In the genomic region with DNA sequence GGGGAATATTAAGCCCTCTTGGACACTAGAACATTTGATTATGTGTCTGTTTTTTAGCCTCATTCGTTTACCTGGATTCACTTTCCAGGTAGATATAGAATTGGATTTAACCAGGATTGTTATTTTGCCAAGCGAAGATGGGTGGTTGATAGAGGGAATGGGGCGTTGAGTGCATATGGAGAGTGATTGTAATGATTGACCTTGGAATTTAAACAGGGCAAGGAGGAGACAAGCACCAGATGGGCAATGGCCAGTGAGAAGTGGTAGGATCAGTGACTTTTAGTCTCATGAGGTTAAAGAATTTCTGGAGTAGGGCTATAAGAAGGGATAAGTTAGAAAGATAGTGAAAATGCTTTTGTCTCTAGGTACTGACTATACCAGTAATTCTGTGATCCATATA, we compare ENCODE assay signal across 14 cellular contexts.
DNase-seq lines count a peak whose midpoint lies in the region; ATAC-seq, FAIRE-seq and TF ChIP-seq lines count a peak whose summit lies in the region.
"Had no signal": no experiment of that assay in that cellular context is flagged by ENCODE, and none has a peak within 500 bp of the region (broad histone marks: within the 10 kb centered on the region; RNA-seq: fewer than 3 reads in every experiment).

No MANE protein-coding gene starts in this region.

- no peak overlapping the region for H4K91ac ChIP-seq in H1 (replicated peaks; ENCODE audit: insufficient read length, low read length)

- H3K27me3 ChIP-seq in HUES48 (ENCODE audit: control insufficient read depth, insufficient read depth, low read length): peaks cover 53% of the 10 kb centered on the region
- peaks cover 6 to 41% (median 28%) of the 10 kb centered on the region in 4 experiments for H3K27me3 ChIP-seq in H1 (replicated peaks in 1 of 4; ENCODE audit: control insufficient read depth in 3 of 4, extremely low read depth in 1 of 4, insufficient read depth in 3 of 4, low read length in 3 of 4)
- H3K27me3 ChIP-seq: BE2C had no signal

- no peak for TF ChIP-seq RAD21 in H1 (IDR thresholded peaks at IDR 0.05 in 1 of 2, conservative IDR thresholded peaks at IDR 0.05 in 1 of 2; ENCODE audit: low read depth in 2 of 2, low read length in 2 of 2)

- H3K4me3 ChIP-seq in HUES48 (ENCODE audit: low read depth, low read length) (peak overlapping the region; percentile 42), H1 (ENCODE audit: extremely low read depth in 1 of 4, insufficient read depth in 2 of 4, low read depth in 3 of 4, low read length in 4 of 4) (peak overlapping the region in 2 of 4 experiments; percentile 12 to 26; a peak in 2 of 8 replicates)
- H3K4me3 ChIP-seq: A549, GM12878 had no signal

- H3K18ac ChIP-seq in H1 (ENCODE audit: extremely low read depth, low read length): no peak overlapping the region

- H2AFZ ChIP-seq in H1 (ENCODE audit: low read length): no peak overlapping the region

- TF ChIP-seq EP300 in H1 (IDR thresholded peaks at IDR 0.05; ENCODE audit: borderline replicate concordance in 1 of 2, low read depth in 2 of 2, low read length in 2 of 2): no peak

- POLR2A ChIA-PET in H1 (lab: Charles Lee; ENCODE audit: partially characterized antibody): interaction anchor here (1.2 kb wide), 1 partner anchor 48 kb away, joined by 3 read pairs; no protein-coding TSS in a partner anchor

- CTCF ChIA-PET in H1 (lab: Charles Lee; ENCODE audit: partially characterized antibody): interaction anchor here (0.6 to 1.2 kb wide), 2 partner anchors 49 to 71 kb away, joined by 3 read pairs; no protein-coding TSS in a partner anchor

- H4K20me1 ChIP-seq in H1 (replicated peaks in 1 of 2; ENCODE audit: control insufficient read depth in 1 of 2, insufficient read depth in 2 of 2, low read length in 2 of 2): no peaks in the 10 kb centered on the region

- WGBS in H1 (ENCODE audit: extremely low coverage in 1 of 2, insufficient coverage in 1 of 2, insufficient read length in 1 of 2, insufficient replicate concordance in 2 of 2, low coverage in 1 of 2, low lambda C conversion rate in 2 of 2, missing lambda C conversion rate in 1 of 2), 2 experiments: 10% methylated on average over 3 of the region's 3 CpGs; no CpG with 5 or more reads in 1 of the 2 experiments

- H4K5ac ChIP-seq in H1 (ENCODE audit: insufficient read length, low read depth, low read length): no peak overlapping the region

- H3K27ac ChIP-seq in HUES48 (ENCODE audit: low read depth, low read length) (peak overlapping the region; percentile 89), H1 (ENCODE audit: low read depth, low read length) (no peak overlapping the region)
- H3K27ac ChIP-seq: A549, C4-2B had no signal

- no peaks in the 10 kb centered on the region for H3K36me3 Mint-ChIP-seq in nephron (ENCODE audit: low read depth)
- H3K36me3 Mint-ChIP-seq in activated T-cell treated with anti-CD3 and anti-CD28 coated beads, Interleukin-2, amount 50 U/mL, for 4 hours (ENCODE audit: insufficient read depth): no peaks in the 10 kb centered on the region
- H3K36me3 Mint-ChIP-seq: CD4-positive, alpha-beta memory T cell had no signal

- no peak overlapping the region for H3K14ac ChIP-seq in H1 (ENCODE audit: insufficient read length)

- H2AK5ac ChIP-seq in H1 (ENCODE audit: low read depth, low read length): 0 out of 2 replicates have a peak overlapping the region, but pooled peaks have one; percentile 60

- peak overlapping the region; percentile 63; the same call in 1 of the 2 replicates for H2BK12ac ChIP-seq in H1 (ENCODE audit: low read depth, low read length)

- DNase-seq in H1 (ENCODE audit: low read depth in 1 of 2, low spot score in 2 of 2): no peak
- no peak for DNase-seq in SHP77 (lab: John Stamatoyannopoulos, UW)
- DNase-seq in activated T-cell treated with anti-CD3 and anti-CD28 coated beads, Interleukin-2, amount 50 U/mL, for 4 hours: no peak
- no peak for DNase-seq in pons (ENCODE audit: low spot score)
- DNase-seq: BE2C; CD4-positive, alpha-beta memory T cell; DMS79 had no signal

- no peak overlapping the region for H4K8ac ChIP-seq in H1 (ENCODE audit: extremely low read depth, insufficient read depth, low read length)

- H3K9me3 Mint-ChIP-seq in nephron: no peaks in the 10 kb centered on the region
- no peaks in the 10 kb centered on the region for H3K9me3 Mint-ChIP-seq in activated T-cell treated with anti-CD3 and anti-CD28 coated beads, Interleukin-2, amount 50 U/mL, for 4 hours

- H2BK120ac ChIP-seq in H1 (replicated peaks; ENCODE audit: low read depth, low read length): no peak overlapping the region

- H2BK20ac ChIP-seq in H1 (ENCODE audit: low read length): 0 out of 2 replicates have a peak overlapping the region, but pooled peaks have one; percentile 44

- H3K4me1 ChIP-seq in HUES48 (ENCODE audit: control insufficient read depth, insufficient read depth, low read length) (peaks cover 71% of the 10 kb centered on the region), H1 (replicated peaks in 1 of 4; ENCODE audit: control insufficient read depth in 3 of 4, insufficient read depth in 4 of 4, low read length in 3 of 4) (peaks cover 3 to 18% (median 11%) of the 10 kb centered on the region in 4 experiments; a peak in 5 of 7 replicates)
- H3K4me1 ChIP-seq: A549, BE2C had no signal

- H3K27ac Mint-ChIP-seq in nephron: peak overlapping the region; percentile 8 to 61 (median 53)
- H3K27ac Mint-ChIP-seq: CD4-positive, alpha-beta memory T cell had no signal

- no peak overlapping the region for H3K4me3 Mint-ChIP-seq in nephron
- H3K4me3 Mint-ChIP-seq in activated T-cell treated with anti-CD3 and anti-CD28 coated beads, Interleukin-2, amount 50 U/mL, for 4 hours: no peak overlapping the region
- H3K4me3 Mint-ChIP-seq: CD4-positive, alpha-beta memory T cell had no signal

- H3K23ac ChIP-seq in H1 (ENCODE audit: insufficient read length): no peak overlapping the region

- no peak for ATAC-seq in HG02763 (IDR thresholded peaks at IDR 0.05; ENCODE audit: unreplicated experiment)
- ATAC-seq in activated T-cell treated with anti-CD3 and anti-CD28 coated beads, Interleukin-2, amount 50 U/mL, for 4 hours: no peak
- ATAC-seq: A549, GM12878 had no signal

- no peaks in the 10 kb centered on the region for H3K36me3 ChIP-seq in HUES48 (ENCODE audit: control insufficient read depth, insufficient read depth, low read length)
- H3K36me3 ChIP-seq in H1 (ENCODE audit: control insufficient read depth in 2 of 4, insufficient read depth in 4 of 4, low read length in 3 of 4): no peaks in the 10 kb centered on the region; a peak in 1 of 8 replicates
- H3K36me3 ChIP-seq: BE2C had no signal

- H3K9ac ChIP-seq in HUES48 (ENCODE audit: low read depth, low read length) (peak overlapping the region; percentile 45; the same call in 1 of the 2 replicates), H1 (replicated peaks in 1 of 4; ENCODE audit: extremely low read depth in 1 of 4, low read depth in 3 of 4, low read length in 3 of 4) (no peak overlapping the region)

- H3K23me2 ChIP-seq in H1 (ENCODE audit: low read depth, low read length): peaks cover 3% of the 10 kb centered on the region; the same call in 1 of the 2 replicates

- peaks cover 58% of the 10 kb centered on the region for H3K4me1 Mint-ChIP-seq in nephron
- H3K4me1 Mint-ChIP-seq in activated T-cell treated with anti-CD3 and anti-CD28 coated beads, Interleukin-2, amount 50 U/mL, for 4 hours (ENCODE audit: low read depth): no peaks in the 10 kb centered on the region
- H3K4me1 Mint-ChIP-seq: CD4-positive, alpha-beta memory T cell had no signal

- no peak for FAIRE-seq in H1 (lab: Jason Lieb, UNC)
- FAIRE-seq: A549, GM12878, GM18507 had no signal

- TF ChIP-seq POLR2A in H1 (IDR thresholded peaks at IDR 0.05; ENCODE audit: control extremely low read depth in 1 of 2, low read depth in 2 of 2, low read length in 2 of 2): no peak

- H3K9me3 ChIP-seq in HUES48 (ENCODE audit: control insufficient read depth, insufficient read depth, low read length) (no peaks in the 10 kb centered on the region), H1 (ENCODE audit: insufficient read depth in 2 of 2, low read depth in 1 of 2, low read length in 1 of 2) (no peaks in the 10 kb centered on the region)
- H3K9me3 ChIP-seq: A549, BE2C had no signal

- H3K4me2 ChIP-seq in H1 (ENCODE audit: insufficient read depth in 1 of 2, low read depth in 2 of 2, low read length in 2 of 2): peak overlapping the region; percentile 52 to 67
- H3K4me2 ChIP-seq: A549 had no signal

- H2BK15ac ChIP-seq in H1 (ENCODE audit: low read length): no peak overlapping the region

- no peaks in the 10 kb centered on the region for H3K79me1 ChIP-seq in H1 (ENCODE audit: low read depth, low read length)

- H3K79me2 ChIP-seq in H1 (ENCODE audit: control insufficient read depth in 1 of 2, insufficient read depth in 2 of 2, low read length in 2 of 2): no peaks in the 10 kb centered on the region

- H3K27me3 Mint-ChIP-seq in nephron (ENCODE audit: low read depth): no peaks in the 10 kb centered on the region
- no peaks in the 10 kb centered on the region for H3K27me3 Mint-ChIP-seq in activated T-cell treated with anti-CD3 and anti-CD28 coated beads, Interleukin-2, amount 50 U/mL, for 4 hours (ENCODE audit: low read depth)

- no peak overlapping the region for H3K4ac ChIP-seq in H1 (replicated peaks; ENCODE audit: insufficient read length, low read depth, low read length)

- H2BK5ac ChIP-seq in H1 (ENCODE audit: low read depth, low read length): no peak overlapping the region

- H3K56ac ChIP-seq in H1 (replicated peaks; ENCODE audit: insufficient read length, low read depth, low read length): no peak overlapping the region

- no peak for TF ChIP-seq CTCF in H1 (IDR thresholded peaks at IDR 0.05; ENCODE audit: control extremely low read depth in 1 of 3, insufficient read depth in 1 of 3, low read depth in 1 of 3, low read length in 3 of 3)
- TF ChIP-seq CTCF in nephron (IDR thresholded peaks at IDR 0.05; ENCODE audit: unreplicated experiment in 3 of 3): no peak

TF ChIP-seq in H1, 55 proteins besides CTCF, POLR2A, EP300 and RAD21 (continues in another document):
- TF ChIP-seq ZNF274 (IDR thresholded peaks at IDR 0.05; ENCODE audit: borderline replicate concordance, extremely low read depth, low read length): no peak
- no peak for TF ChIP-seq PHF8 (conservative IDR thresholded peaks at IDR 0.05; ENCODE audit: low read depth, low read length)
- no peak for TF ChIP-seq TBP (IDR thresholded peaks at IDR 0.05; ENCODE audit: low read depth, low read length)
- TF ChIP-seq RNF2 (IDR thresholded peaks at IDR 0.05; ENCODE audit: borderline replicate concordance, low read depth, low read length, missing control alignments, poor library complexity, severe bottlenecking): no peak
- TF ChIP-seq YY1 (IDR thresholded peaks at IDR 0.05; ENCODE audit: low read depth, low read length): no peak
- TF ChIP-seq, protein P1, sequence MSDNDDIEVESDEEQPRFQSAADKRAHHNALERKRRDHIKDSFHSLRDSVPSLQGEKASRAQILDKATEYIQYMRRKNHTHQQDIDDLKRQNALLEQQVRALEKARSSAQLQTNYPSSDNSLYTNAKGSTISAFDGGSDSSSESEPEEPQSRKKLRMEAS (IDR thresholded peaks at IDR 0.05): no peak
- TF ChIP-seq JUND (IDR thresholded peaks at IDR 0.05; ENCODE audit: low read length): no peak
- no peak for TF ChIP-seq TCF12 (IDR thresholded peaks at IDR 0.05; ENCODE audit: low read depth, low read length)
- no peak for TF ChIP-seq CHD2 (IDR thresholded peaks at IDR 0.05; ENCODE audit: low read length)
- TF ChIP-seq NANOG (IDR thresholded peaks at IDR 0.05; ENCODE audit: insufficient read depth, low read depth, low read length, poor library complexity, severe bottlenecking): no peak
